Comparison of ENCODE assay signal across 28 cellular contexts in the genomic region with DNA sequence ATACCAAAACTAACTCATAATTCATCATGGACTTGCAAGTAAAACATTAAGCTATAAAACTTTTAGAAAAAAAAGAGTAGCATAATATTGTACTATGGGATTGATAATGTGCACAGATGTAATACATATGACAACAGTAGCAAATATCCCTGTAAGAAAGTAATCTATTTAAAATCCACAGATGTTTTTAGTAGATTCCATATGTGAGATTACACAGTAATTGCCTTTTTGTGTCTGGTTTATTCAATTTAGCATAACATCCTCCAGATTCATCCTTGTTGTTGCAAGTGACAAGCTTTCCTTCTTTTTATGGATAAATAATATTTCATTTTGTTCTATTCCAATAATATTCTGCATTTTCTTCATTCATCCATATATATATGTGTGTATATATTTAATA.
"Had no signal": no experiment of that assay in that cellular context is flagged by ENCODE, and none has a peak within 500 bp of the region (broad histone marks: within the 10 kb centered on the region; RNA-seq: fewer than 3 reads in every experiment).

No MANE protein-coding gene starts in this region.

- DNase-seq: stimulated activated CD4-positive, alpha-beta T cell treated with anti-CD3 and anti-CD28 coated beads, Interleukin-2, amount 100 ng/mL, for 48 hours; stimulated activated CD4-positive, alpha-beta T cell treated with anti-CD3 and anti-CD28 coated beads, Interleukin-4, amount 100 ng/mL, for 1 hour; stimulated activated CD4-positive, alpha-beta T cell treated with anti-CD3 and anti-CD28 coated beads, Interleukin-4, amount 100 ng/mL, for 24 hours; stimulated activated CD4-positive, alpha-beta T cell treated with anti-CD3 and anti-CD28 coated beads, Interleukin-4, amount 100 ng/mL, for 4 hours; stimulated activated CD8-positive, alpha-beta memory T cell treated with anti-CD3 and anti-CD28 coated beads, Interleukin-4, amount 100 ng/mL, for 48 hours; stimulated activated naive B cell treated with anti-CD40 and anti-IgM and Interleukin-4, amounts not matched to agents 10 μg/mL and 1 μg/mL and 100 μg/mL, for 72 hours; stimulated activated naive CD4-positive, alpha-beta T cell; stimulated activated naive CD4-positive, alpha-beta T cell treated with Interleukin-2 at 50 U/mL for 16 hours; stimulated activated naive CD8-positive, alpha-beta T cell treated with anti-CD3 and anti-CD28 coated beads, Interleukin-15, amount 100 ng/mL, for 72 hours; stimulated activated naive CD8-positive, alpha-beta T cell treated with anti-CD3 and anti-CD28 coated beads, Interleukin-15, Interleukin-2, amounts not matched to agents 100 U/mL and 50 U/mL, for 24 hours; stomach; substantia nigra; testis; thyroid gland; tibial artery; transverse colon; trophoblast cell; upper lobe of left lung; upper lobe of right lung; uterus had no signal

- H3K27me3 ChIP-seq: stomach, suprapubic skin, testis, thyroid gland, tibial artery, tibial nerve, transverse colon, upper lobe of left lung, upper lobe of right lung, uterus, vagina had no signal

- H3K4me3 Mint-ChIP-seq: stimulated activated effector memory CD8-positive, alpha-beta T cell treated with anti-CD3 and anti-CD28 coated beads, Interleukin-12 subunit alpha, Interleukin-12 subunit beta, amount 100 ng/mL, for 72 hours; stimulated activated memory B cell treated with anti-CD40 and anti-IgM and Interleukin-4, amounts not matched to agents 10 μg/mL and 1 μg/mL and 100 μg/mL, for 72 hours; stimulated activated naive B cell treated with anti-CD40 and anti-IgM and Interleukin-4, amounts not matched to agents 10 μg/mL and 1 μg/mL and 100 μg/mL, for 72 hours; stimulated activated naive CD8-positive, alpha-beta T cell treated with anti-CD3 and anti-CD28 coated beads, Interleukin-15, amount 100 ng/mL, for 72 hours; stimulated activated naive CD8-positive, alpha-beta T cell treated with anti-CD3 and anti-CD28 coated beads, Interleukin-15, Interleukin-2, amounts not matched to agents 100 ng/mL and 50 ng/mL, for 24 hours; type B pancreatic cell had no signal

- H3K4me1 ChIP-seq: stomach, suprapubic skin, testis, thyroid gland, tibial artery, tibial nerve, transverse colon, upper lobe of left lung, upper lobe of right lung, uterus, vagina had no signal

- H3K36me3 ChIP-seq: stomach, suprapubic skin, thoracic aorta, thyroid gland, tibial artery, tibial nerve, transverse colon, upper lobe of left lung, upper lobe of right lung, uterus, vagina had no signal

- ATAC-seq: stimulated activated effector memory CD8-positive, alpha-beta T cell treated with anti-CD3 and anti-CD28 coated beads, Interleukin-12 subunit alpha, Interleukin-12 subunit beta, amount 100 ng/mL, for 72 hours; stimulated activated memory B cell treated with anti-CD40 and anti-IgM and Interleukin-4, amounts not matched to agents 10 μg/mL and 1 μg/mL and 100 μg/mL, for 72 hours; stimulated activated naive B cell treated with anti-CD40 and anti-IgM and Interleukin-4, amounts not matched to agents 10 μg/mL and 1 μg/mL and 100 μg/mL, for 72 hours; stimulated activated naive CD8-positive, alpha-beta T cell treated with anti-CD3 and anti-CD28 coated beads, Interleukin-15, amount 100 ng/mL, for 72 hours; stimulated activated naive CD8-positive, alpha-beta T cell treated with anti-CD3 and anti-CD28 coated beads, Interleukin-15, Interleukin-2, amounts not matched to agents 100 U/mL and 50 U/mL, for 24 hours; upper lobe of right lung had no signal

- H3K36me3 Mint-ChIP-seq: stimulated activated effector memory CD8-positive, alpha-beta T cell treated with anti-CD3 and anti-CD28 coated beads, Interleukin-12 subunit alpha, Interleukin-12 subunit beta, amount 100 ng/mL, for 72 hours; stimulated activated memory B cell treated with anti-CD40 and anti-IgM and Interleukin-4, amounts not matched to agents 10 μg/mL and 1 μg/mL and 100 μg/mL, for 72 hours; stimulated activated naive B cell treated with anti-CD40 and anti-IgM and Interleukin-4, amounts not matched to agents 10 μg/mL and 1 μg/mL and 100 μg/mL, for 72 hours had no signal

- H3K4me3 ChIP-seq: stomach, suprapubic skin, testis, thoracic aorta, thyroid gland, tibial artery, tibial nerve, transverse colon, upper lobe of left lung, upper lobe of right lung, uterus, vagina had no signal

- H3K4me1 Mint-ChIP-seq: stimulated activated effector memory CD8-positive, alpha-beta T cell treated with anti-CD3 and anti-CD28 coated beads, Interleukin-12 subunit alpha, Interleukin-12 subunit beta, amount 100 ng/mL, for 72 hours; stimulated activated memory B cell treated with anti-CD40 and anti-IgM and Interleukin-4, amounts not matched to agents 10 μg/mL and 1 μg/mL and 100 μg/mL, for 72 hours; stimulated activated naive B cell treated with anti-CD40 and anti-IgM and Interleukin-4, amounts not matched to agents 10 μg/mL and 1 μg/mL and 100 μg/mL, for 72 hours; stimulated activated naive CD8-positive, alpha-beta T cell treated with anti-CD3 and anti-CD28 coated beads, Interleukin-15, amount 100 ng/mL, for 72 hours had no signal

- H3K27ac ChIP-seq: stomach, suprapubic skin, testis, thoracic aorta, thyroid gland, tibial artery, tibial nerve, transverse colon, upper lobe of left lung, upper lobe of right lung, uterus, vagina had no signal

- H3K27ac Mint-ChIP-seq: stimulated activated effector memory CD8-positive, alpha-beta T cell treated with anti-CD3 and anti-CD28 coated beads, Interleukin-12 subunit alpha, Interleukin-12 subunit beta, amount 100 ng/mL, for 72 hours; stimulated activated memory B cell treated with anti-CD40 and anti-IgM and Interleukin-4, amounts not matched to agents 10 μg/mL and 1 μg/mL and 100 μg/mL, for 72 hours; stimulated activated naive B cell treated with anti-CD40 and anti-IgM and Interleukin-4, amounts not matched to agents 10 μg/mL and 1 μg/mL and 100 μg/mL, for 72 hours; stimulated activated naive CD8-positive, alpha-beta T cell treated with anti-CD3 and anti-CD28 coated beads, Interleukin-15, amount 100 ng/mL, for 72 hours; stimulated activated naive CD8-positive, alpha-beta T cell treated with anti-CD3 and anti-CD28 coated beads, Interleukin-15, Interleukin-2, amounts not matched to agents 100 ng/mL and 50 ng/mL, for 24 hours; type B pancreatic cell had no signal

- H3K27me3 Mint-ChIP-seq: stimulated activated memory B cell treated with anti-CD40 and anti-IgM and Interleukin-4, amounts not matched to agents 10 μg/mL and 1 μg/mL and 100 μg/mL, for 72 hours; stimulated activated naive B cell treated with anti-CD40 and anti-IgM and Interleukin-4, amounts not matched to agents 10 μg/mL and 1 μg/mL and 100 μg/mL, for 72 hours; stimulated activated naive CD8-positive, alpha-beta T cell treated with anti-CD3 and anti-CD28 coated beads, Interleukin-15, amount 100 ng/mL, for 72 hours; stimulated activated naive CD8-positive, alpha-beta T cell treated with anti-CD3 and anti-CD28 coated beads, Interleukin-15, Interleukin-2, amounts not matched to agents 100 ng/mL and 50 ng/mL, for 24 hours; type B pancreatic cell had no signal

- H3K9me3 ChIP-seq: stomach, suprapubic skin, testis, thoracic aorta, thyroid gland, tibial artery, tibial nerve, transverse colon, upper lobe of left lung, uterus, vagina had no signal
